In the genomic region with DNA sequence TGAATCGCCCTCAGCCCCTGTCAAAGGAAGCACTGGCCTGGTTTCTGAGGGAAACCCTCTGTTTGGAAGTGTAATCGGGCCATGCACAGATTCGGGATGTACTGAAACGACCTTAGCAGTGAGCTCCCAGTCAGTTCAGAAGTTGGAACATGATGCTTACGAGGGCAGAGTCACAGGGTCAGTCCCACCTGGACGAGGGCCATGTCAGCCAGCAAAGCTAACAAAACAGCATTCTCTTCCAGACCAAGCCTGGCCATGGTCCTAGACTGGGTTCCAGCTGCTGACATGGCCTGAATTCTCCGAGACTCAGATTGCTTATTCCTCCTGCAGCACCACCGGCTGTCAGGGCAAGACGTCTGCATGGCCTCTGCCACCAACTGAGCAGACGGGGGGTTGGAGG, we compare ENCODE assay signal across 20 cellular contexts.
DNase-seq lines count a peak whose midpoint lies in the region; ATAC-seq, FAIRE-seq and TF ChIP-seq lines count a peak whose summit lies in the region.
"Had no signal": no experiment of that assay in that cellular context is flagged by ENCODE, and none has a peak within 500 bp of the region (broad histone marks: within the 10 kb centered on the region; RNA-seq: fewer than 3 reads in every experiment).

No MANE protein-coding gene starts in this region.

- intact Hi-C loops in Right ventricle myocardium superior (cut with DNase I) (no loop called here), cardiac septum (cut with DNase I) (no loop called here), left cardiac atrium (cut with DNase I) (no loop called here), pancreas (cut with DNase I) (no loop called here), uterus (cut with DNase I; ENCODE audit: low total_unique reads) (no loop called here)

- 40 to 45% methylated on average over 10 of the region's 10 CpGs for WGBS in pancreas, 2 donors

- ATAC-seq in Right ventricle myocardium superior (ENCODE audit: poor library complexity) (peak; percentile 87), left cardiac atrium (peak; percentile 65 to 73), pancreas (peak; percentile 31 to 87 (median 62)), GM18858 (IDR thresholded peaks at IDR 0.05; ENCODE audit: unreplicated experiment) (no peak), T-cell (replicated peaks in 1 of 4) (no peak)
- ATAC-seq: K562 had no signal

- H3K27ac Mint-ChIP-seq in T-cell: no peak overlapping the region

- no peaks in the 10 kb centered on the region for H3K36me3 ChIP-seq in pancreas
- H3K36me3 ChIP-seq in uterus: no peaks in the 10 kb centered on the region
- H3K36me3 ChIP-seq: neutrophil had no signal

- no peaks in the 10 kb centered on the region for H3K4me1 Mint-ChIP-seq in T-cell

- no peaks in the 10 kb centered on the region for H3K9me3 Mint-ChIP-seq in T-cell

- no peak for TF ChIP-seq CTCF in pancreas (IDR thresholded peaks at IDR 0.05)
- TF ChIP-seq CTCF in uterus (IDR thresholded peaks at IDR 0.05): no peak

- H3K9me3 ChIP-seq in pancreas (no peaks in the 10 kb centered on the region), uterus (no peaks in the 10 kb centered on the region)
- H3K9me3 ChIP-seq: neutrophil had no signal

- no peak overlapping the region for H3K27ac ChIP-seq in pancreas
- no peak overlapping the region for H3K27ac ChIP-seq in uterus
- H3K27ac ChIP-seq: C4-2B, neutrophil had no signal

- H3K27me3 ChIP-seq in pancreas (no peaks in the 10 kb centered on the region), uterus (no peaks in the 10 kb centered on the region)

- peak; percentile 72 for DNase-seq in Right ventricle myocardium superior
- no peak for DNase-seq in cardiac septum (ENCODE audit: low spot score)
- DNase-seq in left cardiac atrium: peak; percentile 51
- peak in 3 of 6 donors; percentile 48 to 75 (median 62) for DNase-seq in pancreas
- no peak for DNase-seq in T-cell
- no peak for DNase-seq in uterus
- DNase-seq in SHP77 (lab: John Stamatoyannopoulos, UW): no peak
- DNase-seq: 8988T; activated effector memory CD4-positive, alpha-beta T cell treated with Interleukin-2 at 50 U/mL for 16 hours; DMS53; HCEC 1CT; NCI-H748 treated with DMSO at 0.1 percent for 48 hours; trophoblast cell had no signal

- H3K36me3 Mint-ChIP-seq in T-cell: no peaks in the 10 kb centered on the region

- CTCF ChIA-PET in T-cell (lab: Charles Lee): no interaction called here

- POLR2A ChIA-PET in T-cell (lab: Charles Lee): no interaction called here

- H3K4me3 Mint-ChIP-seq in T-cell: no peak overlapping the region

- FAIRE-seq in pancreas (lab: Jason Lieb, UNC): no peak
- FAIRE-seq: colon, islet of Langerhans, K562 had no signal

- H3K27me3 Mint-ChIP-seq in T-cell: peaks cover 22 to 30% of the 10 kb centered on the region in 2 donors

- H3K4me1 ChIP-seq in pancreas (no peaks in the 10 kb centered on the region), uterus (no peaks in the 10 kb centered on the region)

- H3K4me3 ChIP-seq in pancreas: no peak overlapping the region
- H3K4me3 ChIP-seq in uterus: no peak overlapping the region
- H3K4me3 ChIP-seq: K562, smooth muscle cell had no signal

- TF ChIP-seq POLR2A in uterus (IDR thresholded peaks at IDR 0.05): no peak

Comparison
In these comparisons a context has a peak if more than half of its experiments do, and no peak if none do; other contexts are left out.
1. DNase-seq: peak in Right ventricle myocardium superior (single experiment) and left cardiac atrium (single experiment); none in cardiac septum (single experiment), T-cell (0 of 34), uterus (0 of 2) and SHP77 (0 of 2).
2. ATAC-seq: peak in Right ventricle myocardium superior (single experiment), left cardiac atrium (2 of 2) and pancreas (4 of 4); none in GM18858 (single experiment) and T-cell (0 of 4).